Comparison of ENCODE assay signal across 35 cellular contexts in genomic region chr11:125319649-125320048, GRCh38.
"Had no signal": no experiment of that assay in that cellular context is flagged by ENCODE, and none has a peak within 500 bp of the region (broad histone marks: within the 10 kb centered on the region; RNA-seq: fewer than 3 reads in every experiment).

No MANE protein-coding gene starts in this region.

- DNase-seq: Karpas-422, Kasumi-1, MG63, MM.1S, MV-4-11, NCI-H1048, NCI-H1092, NCI-H1092 treated with DMSO at 0.1 percent for 48 hours, NCI-H1105, NCI-H1417, NCI-H1417 treated with DMSO at 0.1 percent for 48 hours, NCI-H1436, NCI-H1436 treated with DMSO at 0.1 percent for 48 hours, NCI-H146, NCI-H1694, NCI-H1694 treated with DMSO at 0.1 percent for 48 hours, NCI-H187, NCI-H187 treated with DMSO at 0.1 percent for 48 hours, NCI-H1930, NCI-H2029, NCI-H2029 treated with DMSO at 0.1 percent for 48 hours, NCI-H2081, NCI-H2081 treated with DMSO at 0.1 percent for 48 hours, NCI-H2107, NCI-H2171, NCI-H2171 treated with DMSO at 0.1 percent for 48 hours, NCI-H2227 treated with DMSO at 0.1 percent for 48 hours, NCI-H226, NCI-H345, NCI-H446, NCI-H446 treated with DMSO at 0.1 percent for 48 hours, NCI-H510A, NCI-H510A treated with DMSO at 0.1 percent for 48 hours, NCI-H524, NCI-H524 treated with DMSO at 0.1 percent for 48 hours had no signal

- H3K27me3 ChIP-seq: MG63 had no signal

- H3K4me3 ChIP-seq: MG63 had no signal
